15 cellular contexts compared by ENCODE assay signal in the genomic region with DNA sequence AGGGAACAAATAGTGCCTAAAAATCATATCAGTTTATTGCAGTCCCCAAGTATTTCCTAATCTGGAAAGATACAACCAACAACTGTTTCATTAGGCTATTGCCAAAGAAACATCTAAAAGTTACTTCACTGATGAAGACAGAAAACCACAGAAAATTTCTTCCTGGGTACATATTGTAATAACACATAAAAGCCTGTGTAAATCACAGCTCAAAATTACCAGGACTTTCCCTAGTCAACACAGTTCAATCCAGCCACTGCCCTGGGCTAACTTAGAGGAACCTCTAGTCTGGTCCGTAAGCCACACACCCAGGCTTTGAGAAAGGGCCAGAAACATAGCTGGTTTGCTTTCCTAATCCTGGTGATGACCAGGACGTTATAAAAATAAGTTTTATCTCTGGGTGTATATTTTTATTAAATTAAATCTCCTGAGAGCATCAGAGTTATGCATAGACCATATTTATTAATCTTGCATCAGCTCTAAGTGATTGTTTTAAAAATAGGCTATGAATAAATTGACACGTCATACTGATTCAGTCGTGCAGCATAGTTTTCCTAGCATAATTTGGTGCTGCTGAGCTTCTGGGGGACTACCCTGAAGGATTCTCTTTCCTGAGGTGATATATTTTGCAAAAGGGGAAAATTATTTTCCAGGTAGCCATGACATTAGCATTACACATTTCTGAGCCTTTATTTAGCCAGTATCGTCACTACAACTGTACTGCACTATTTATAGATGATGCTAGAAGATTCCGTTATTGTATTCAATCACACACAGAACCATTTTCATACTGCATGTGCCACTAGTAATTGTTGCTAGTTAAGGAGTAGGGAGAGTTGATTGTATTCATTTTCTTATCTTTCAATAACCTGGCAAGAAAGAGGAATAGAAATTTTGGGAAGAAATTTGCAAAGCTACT. TPM values are rescaled to one million over a fixed set of nuclear protein-coding genes. Genes with fewer than 3 reads are reported as not detected.
DNase-seq lines count a peak whose midpoint lies in the region; TF ChIP-seq lines count a peak whose summit lies in the region.
"Had no signal": no experiment of that assay in that cellular context is flagged by ENCODE, and none has a peak within 500 bp of the region (broad histone marks: within the 10 kb centered on the region; RNA-seq: fewer than 3 reads in every experiment).

No MANE protein-coding gene starts in this region.

- DNase-seq in AG09309 (ENCODE audit: low read depth) (peak; percentile 97), RKO (ENCODE audit: low spot score) (peak; percentile 32), fibroblast of the conjunctiva (ENCODE audit: low read depth) (peak; percentile 78), renal cortical epithelial cell (ENCODE audit: low read depth) (peak; percentile 16), cerebellum (ENCODE audit: low spot score) (no peak), SKM-1 treated with dmso at 0.1 percent for 144 hours (lab: John Stamatoyannopoulos, UW; ENCODE audit: unreplicated experiment) (no peak), NCI-H526 (lab: John Stamatoyannopoulos, UW) (no peak), NCI-H1694 (lab: John Stamatoyannopoulos, UW) (no peak)
- DNase-seq: DND-41, dorsolateral prefrontal cortex, Kasumi-1, retina had no signal

- no peak overlapping the region for H3K4me3 ChIP-seq in AG09309 (ENCODE audit: control insufficient read depth, low read depth, low read length)

- TF ChIP-seq CTCF in AG09309 (IDR thresholded peaks at IDR 0.05; ENCODE audit: control insufficient read depth, insufficient read depth, low read depth, low read length, missing control alignments) = no peak

RNA-seq across cellular contexts. Expression of gene MUSK, which starts 12.6 kb away (rescaled TPM):
- not detected in 2 replicates for total RNA-seq in renal cortical epithelial cell
- total RNA-seq in cerebellum = 0.27 TPM
- total RNA-seq: activated CD8-positive, alpha-beta memory T cell treated with anti-CD3 and anti-CD28 coated beads for 36 hours; B cell; T-helper 1 cell treated with Interleukin-12 subunit alpha and Interleukin-12 subunit beta and Interleukin-4 antibody, amounts not matched to agents 30 ng/mL and 1 ng/mL, for 36 hours had no signal

Comparison
In these comparisons a context has a peak if more than half of its experiments do, and no peak if none do; other contexts are left out.
1. DNase-seq: peak in AG09309 (single experiment), RKO (single experiment), fibroblast of the conjunctiva (single experiment) and renal cortical epithelial cell (single experiment); none in cerebellum (single experiment), SKM-1 treated with dmso at 0.1 percent for 144 hours (single experiment), NCI-H526 (0 of 2) and NCI-H1694 (single experiment).